In genomic region chr1:221753828-221754188, GRCh38 we compare ENCODE assay signal across 10 cellular contexts. TPM values are rescaled to one million over a fixed set of nuclear protein-coding genes. Genes with fewer than 3 reads are reported as not detected.
DNase-seq lines count a peak whose midpoint lies in the region; ATAC-seq and TF ChIP-seq lines count a peak whose summit lies in the region.
"Had no signal": no experiment of that assay in that cellular context is flagged by ENCODE, and none has a peak within 500 bp of the region (broad histone marks: within the 10 kb centered on the region; RNA-seq: fewer than 3 reads in every experiment).

No MANE protein-coding gene starts in this region.

- peaks cover 6% of the 10 kb centered on the region for H3K9me2 ChIP-seq in GM23338 (ENCODE audit: insufficient read depth)

- H2AFZ ChIP-seq in GM23338 (no peak overlapping the region), mammary epithelial cell (ENCODE audit: low read depth, low read length) (no peak overlapping the region)

- H3K9ac ChIP-seq in mammary epithelial cell (ENCODE audit: insufficient read depth, low read length), result no peak overlapping the region

- H3K27me3 ChIP-seq in GM23338 (ENCODE audit: insufficient read depth) (no peaks in the 10 kb centered on the region), mammary epithelial cell (ENCODE audit: insufficient read depth, low read length) (no peaks in the 10 kb centered on the region)
- H3K27me3 ChIP-seq: pancreas had no signal

- no peaks in the 10 kb centered on the region for H3K27me3 Mint-ChIP-seq in activated CD4-positive, alpha-beta memory T cell treated with anti-CD3 and anti-CD28 coated beads for 36 hours
- H3K27me3 Mint-ChIP-seq in GM23338 (ENCODE audit: insufficient read depth, low read depth, poor library complexity), result peaks cover 2% of the 10 kb centered on the region

- H3K27ac Mint-ChIP-seq in activated CD4-positive, alpha-beta memory T cell treated with anti-CD3 and anti-CD28 coated beads for 36 hours, result peak overlapping the region; percentile 19
- H3K27ac Mint-ChIP-seq in GM23338, result no peak overlapping the region

- peaks cover 33% of the 10 kb centered on the region for H3K4me1 Mint-ChIP-seq in activated CD4-positive, alpha-beta memory T cell treated with anti-CD3 and anti-CD28 coated beads for 36 hours (ENCODE audit: low read depth)
- 0 out of 3 replicates have a peak, but pooled peaks cover 4% of the 10 kb centered on the region for H3K4me1 Mint-ChIP-seq in GM23338

- CTCF ChIA-PET in activated CD4-positive, alpha-beta memory T cell treated with anti-CD3 and anti-CD28 coated beads for 36 hours (lab: Charles Lee), result no interaction called here
- CTCF ChIA-PET in mammary epithelial cell (lab: Charles Lee; ENCODE audit: low non-redundant PET), result no interaction called here

- POLR2A ChIA-PET in activated CD4-positive, alpha-beta memory T cell treated with anti-CD3 and anti-CD28 coated beads for 36 hours (lab: Charles Lee), result no interaction called here

- H3K27ac ChIP-seq in GM23338 (ENCODE audit: low read depth), result no peak overlapping the region
- H3K27ac ChIP-seq in mammary epithelial cell (ENCODE audit: insufficient read depth, low read depth, low read length), result no peak overlapping the region
- H3K27ac ChIP-seq: pancreas had no signal

- intact Hi-C loops in activated CD4-positive, alpha-beta memory T cell treated with anti-CD3 and anti-CD28 coated beads for 36 hours (cut with micrococcal nuclease), result loop anchor here (1.0 kb wide), 7 partner anchors 12 to 314 kb away; partner anchors contain the start of gene DUSP10
- intact Hi-C loops in mammary epithelial cell (cut with micrococcal nuclease), result no loop called here

- H3K4me1 ChIP-seq in GM23338 (ENCODE audit: insufficient read depth) (no peaks in the 10 kb centered on the region), mammary epithelial cell (ENCODE audit: insufficient read depth, low read length) (peaks cover 12% of the 10 kb centered on the region)

- in situ Hi-C loops in mammary epithelial cell (cut with MboI; ENCODE audit: low sequenced_read_pairs in 2 of 2), result no loop called here

- dilution Hi-C loops in mammary epithelial cell (cut with HindIII; ENCODE audit: low sequenced_read_pairs), result no loop called here

- ATAC-seq in GM18517 (IDR thresholded peaks at IDR 0.05; ENCODE audit: unreplicated experiment) (peak; percentile 37), GM19467 (IDR thresholded peaks at IDR 0.05; ENCODE audit: unreplicated experiment) (peak; percentile 28), HG03025 (IDR thresholded peaks at IDR 0.05; ENCODE audit: low FRiP score, unreplicated experiment) (peak; percentile 13), GM23338 (no peak)
- ATAC-seq: pancreas had no signal

- no peak for DNase-seq in activated CD4-positive, alpha-beta memory T cell treated with anti-CD3 and anti-CD28 coated beads for 36 hours
- no peak for DNase-seq in GM19238 (ENCODE audit: insufficient read length, low spot score)
- no peak for DNase-seq in NCI-H526 treated with DMSO at 0.1 percent for 48 hours (lab: John Stamatoyannopoulos, UW)
- no peak for DNase-seq in GM23338 (ENCODE audit: low spot score)
- DNase-seq in mammary epithelial cell, result no peak
- DNase-seq: erythroblast, pancreas had no signal

- H3K4me3 Mint-ChIP-seq in activated CD4-positive, alpha-beta memory T cell treated with anti-CD3 and anti-CD28 coated beads for 36 hours, result no peak overlapping the region
- H3K4me3 Mint-ChIP-seq in GM23338, result no peak overlapping the region

- no peaks in the 10 kb centered on the region for H4K20me1 ChIP-seq in GM23338 (replicated peaks; ENCODE audit: insufficient read depth)
- no peaks in the 10 kb centered on the region for H4K20me1 ChIP-seq in mammary epithelial cell (ENCODE audit: insufficient read depth, low read length)

- no TSS peak for BruUV-seq in mammary epithelial cell (replicated peaks; lab: Mats Ljungman, UMichigan)

- 91% methylated on average over 1 of the region's 1 CpG for WGBS in mammary epithelial cell (ENCODE audit: low coverage, missing lambda C conversion rate)

- H3F3A ChIP-seq in GM23338 (replicated peaks; ENCODE audit: low read depth), result no peaks in the 10 kb centered on the region

- H3K4me3 ChIP-seq in GM23338, result no peak overlapping the region
- no peak overlapping the region for H3K4me3 ChIP-seq in mammary epithelial cell (replicated peaks in 1 of 3; ENCODE audit: insufficient read depth in 1 of 3, low read depth in 2 of 3, low read length in 3 of 3)
- H3K4me3 ChIP-seq: pancreas had no signal

- no peaks in the 10 kb centered on the region for H3K9me3 ChIP-seq in mammary epithelial cell (replicated peaks; ENCODE audit: insufficient read depth, low read length)
- H3K9me3 ChIP-seq: pancreas had no signal

- peaks cover 2% of the 10 kb centered on the region for H3K36me3 Mint-ChIP-seq in activated CD4-positive, alpha-beta memory T cell treated with anti-CD3 and anti-CD28 coated beads for 36 hours
- H3K36me3 Mint-ChIP-seq in GM23338 (ENCODE audit: low read depth), result no peaks in the 10 kb centered on the region

- H3K36me3 ChIP-seq in GM23338 (ENCODE audit: insufficient read depth) (no peaks in the 10 kb centered on the region), mammary epithelial cell (ENCODE audit: insufficient read depth, low read length) (no peaks in the 10 kb centered on the region)
- H3K36me3 ChIP-seq: pancreas had no signal

- no peaks in the 10 kb centered on the region for H3K9me3 Mint-ChIP-seq in activated CD4-positive, alpha-beta memory T cell treated with anti-CD3 and anti-CD28 coated beads for 36 hours
- no peaks in the 10 kb centered on the region for H3K9me3 Mint-ChIP-seq in GM23338

- H3K79me2 ChIP-seq in GM23338 (replicated peaks; ENCODE audit: insufficient read depth) (no peaks in the 10 kb centered on the region), mammary epithelial cell (ENCODE audit: insufficient read depth, low read length) (no peaks in the 10 kb centered on the region)

- no peak for TF ChIP-seq CTCF in GM23338 (conservative IDR thresholded peaks at IDR 0.05; ENCODE audit: low read depth in 2 of 2)
- TF ChIP-seq CTCF in mammary epithelial cell (conservative IDR thresholded peaks at IDR 0.05 in 1 of 2, IDR thresholded peaks at IDR 0.05 in 1 of 2; ENCODE audit: extremely low read depth in 1 of 2, insufficient read depth in 1 of 2, low read depth in 1 of 2, low read length in 2 of 2), result no peak

- H3K4me2 ChIP-seq in GM23338, result no peak overlapping the region
- H3K4me2 ChIP-seq in mammary epithelial cell (ENCODE audit: insufficient read depth, low read depth, low read length), result no peak overlapping the region

TF ChIP-seq in GM23338, 12 proteins besides CTCF, POLR2A, EP300 and RAD21:
- TF ChIP-seq ZNF331 (CRISPR knock-in tag; IDR thresholded peaks at IDR 0.05; ENCODE audit: low read depth), result no peak
- TF ChIP-seq CREB1 (CRISPR knock-in tag; IDR thresholded peaks at IDR 0.05; ENCODE audit: low read depth), result no peak
- TF ChIP-seq ETS1 (IDR thresholded peaks at IDR 0.05), result no peak
- no peak for TF ChIP-seq POLR2AphosphoS5 (IDR thresholded peaks at IDR 0.05; ENCODE audit: low read depth)
- TF ChIP-seq JUNB (IDR thresholded peaks at IDR 0.05; ENCODE audit: unreplicated experiment), result no peak
- no peak for TF ChIP-seq NANOG (IDR thresholded peaks at IDR 0.05; ENCODE audit: borderline replicate concordance)
- no peak for TF ChIP-seq ZNF114 (CRISPR knock-in tag; IDR thresholded peaks at IDR 0.05)
- TF ChIP-seq REST (IDR thresholded peaks at IDR 0.05; ENCODE audit: unreplicated experiment), result no peak
- TF ChIP-seq EZH2phosphoT487 (IDR thresholded peaks at IDR 0.05; ENCODE audit: unreplicated experiment), result no peak
- no peak for TF ChIP-seq STAT1 (IDR thresholded peaks at IDR 0.05; ENCODE audit: unreplicated experiment)
TF ChIP-seq in GM23338: peak in this region for 0.

RNA-seq across cellular contexts. Expression of gene DUSP10, which starts 11.9 kb away (rescaled TPM):
- 1 to 10 TPM; 8.8 to 8.9 TPM for total RNA-seq in activated CD4-positive, alpha-beta memory T cell treated with anti-CD3 and anti-CD28 coated beads for 36 hours
- total RNA-seq in GM23338 (2014; rRNA removed; shearing (Covaris generic)), result 1.0 and 1.5 TPM in 2 replicates
- polyA plus RNA-seq in GM23338 (2016; fragmentation: Nextera tagmentation; extraction: Ambion mirVana), result 1.1 and 1.6 TPM in 2 replicates
- 100 to 1,000 TPM in 1 of 2 donors, 10 to 100 TPM in 1; 35.4 to 118 TPM for total RNA-seq in mammary epithelial cell
- 64.8 TPM for polyA plus RNA-seq in mammary epithelial cell
- 62.0 TPM for polyA minus RNA-seq in mammary epithelial cell
